11 cellular contexts compared by ENCODE assay signal in the genomic region with DNA sequence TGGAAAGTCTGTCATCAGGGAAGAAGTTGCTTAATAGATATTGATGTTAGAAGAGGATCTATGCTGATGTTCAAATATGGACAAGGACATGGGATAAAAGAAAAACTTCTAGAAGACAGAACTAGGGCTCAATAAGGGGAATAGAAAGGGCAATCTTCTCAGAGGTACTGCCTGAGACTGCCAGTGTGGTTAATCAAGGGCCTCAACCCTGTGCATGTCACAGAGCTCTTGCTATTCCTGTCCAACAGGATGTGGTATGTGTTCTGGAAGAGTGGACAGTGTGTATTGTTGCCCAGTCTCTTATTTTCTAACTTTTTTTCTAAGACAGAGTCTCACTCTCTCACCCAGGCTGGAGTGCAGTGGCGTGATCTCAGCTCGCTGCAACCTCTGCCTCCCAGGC. TPM values are rescaled to one million over a fixed set of nuclear protein-coding genes. Genes with fewer than 3 reads are reported as not detected.
DNase-seq lines count a peak whose midpoint lies in the region; ATAC-seq, FAIRE-seq and TF ChIP-seq lines count a peak whose summit lies in the region.
"Had no signal": no experiment of that assay in that cellular context is flagged by ENCODE, and none has a peak within 500 bp of the region (broad histone marks: within the 10 kb centered on the region; RNA-seq: fewer than 3 reads in every experiment).

No MANE protein-coding gene starts in this region.

- no peaks in the 10 kb centered on the region for H3K27me3 ChIP-seq in GM12878 (replicated peaks in 1 of 2; ENCODE audit: control insufficient read depth in 2 of 2, insufficient read depth in 2 of 2, low read length in 1 of 2)
- H3K27me3 ChIP-seq: ascending aorta, stomach had no signal

- H4K20me1 ChIP-seq in GM12878 (ENCODE audit: control insufficient read depth, insufficient read depth): no peaks in the 10 kb centered on the region

- H3K4me3 ChIP-seq in GM12878: no peak overlapping the region
- H3K4me3 ChIP-seq: ascending aorta, K562, stomach had no signal

- no peak for TF ChIP-seq RAD21 in GM12878 (IDR thresholded peaks at IDR 0.05; ENCODE audit: insufficient read depth, low read depth, low read length)

- H3K36me3 ChIP-seq in GM12878 (ENCODE audit: control insufficient read depth in 2 of 2, insufficient read depth in 2 of 2, low read length in 1 of 2): no peaks in the 10 kb centered on the region
- H3K36me3 ChIP-seq: ascending aorta, stomach had no signal

- no peak overlapping the region; the same call in 1 of the 2 replicates for H2AFZ ChIP-seq in GM12878 (ENCODE audit: control insufficient read depth, low read depth, low read length)

- intact Hi-C loops in GM12878 (cut with micrococcal nuclease; ENCODE audit: unreplicated experiment): loop anchor here (2.0 kb wide), 1 partner anchor 28 kb away; a partner anchor contains a TSS

- no peak for TF ChIP-seq EP300 in GM12878 (IDR thresholded peaks at IDR 0.05; ENCODE audit: borderline replicate concordance in 1 of 2, control insufficient read depth in 1 of 2, low read depth in 2 of 2, low read length in 2 of 2)

- WGBS in GM12878 (ENCODE audit: insufficient coverage, insufficient replicate concordance, low lambda C conversion rate, missing lambda C conversion rate): 37% methylated on average over 2 of the region's 2 CpGs

- peak; percentile 62 for DNase-seq in GM12878 (ENCODE audit: low read depth, low spot score)
- DNase-seq in iPS-NIHi11 (ENCODE audit: low spot score): no peak
- no peak for DNase-seq in DMS153 treated with DMSO at 0.1 percent for 48 hours (lab: John Stamatoyannopoulos, UW; ENCODE audit: unreplicated experiment)
- DNase-seq in hepatic stellate cell (ENCODE audit: low spot score): no peak
- DNase-seq: stomach had no signal

- H3K27ac ChIP-seq in GM12878 (ENCODE audit: control insufficient read depth, insufficient read depth): no peak overlapping the region
- H3K27ac ChIP-seq: ascending aorta, stomach had no signal

- BruUV-seq in GM12878 (replicated peaks; lab: Mats Ljungman, UMichigan): no TSS peak

- no peak for TF ChIP-seq CTCF in GM12878 (IDR thresholded peaks at IDR 0.05 in 2 of 3, conservative IDR thresholded peaks at IDR 0.05 in 1 of 3; ENCODE audit: control insufficient read depth in 2 of 3, extremely low read depth in 1 of 3, insufficient read depth in 1 of 3, low read depth in 3 of 3, low read length in 3 of 3)

- H3K79me2 ChIP-seq in GM12878 (ENCODE audit: control insufficient read depth, insufficient read depth, low read length): no peaks in the 10 kb centered on the region

- H3K4me2 ChIP-seq in GM12878 (ENCODE audit: control insufficient read depth, insufficient read depth): peak overlapping the region; percentile 64

- H3K9me3 ChIP-seq in GM12878 (replicated peaks; ENCODE audit: control insufficient read depth, insufficient read depth, low read length): no peaks in the 10 kb centered on the region
- H3K9me3 ChIP-seq: ascending aorta, stomach had no signal

- in situ Hi-C loops in GM12878 (cut with MboI): no loop called here

- peaks cover 12% of the 10 kb centered on the region for H3K4me1 ChIP-seq in GM12878 (ENCODE audit: control insufficient read depth, insufficient read depth, low read length)
- H3K4me1 ChIP-seq: ascending aorta had no signal

- H3K9ac ChIP-seq in GM12878 (ENCODE audit: control insufficient read depth, insufficient read depth, low read length): no peak overlapping the region; the same call in 1 of the 2 replicates

- TF ChIP-seq POLR2A in GM12878 (IDR thresholded peaks at IDR 0.05; ENCODE audit: low read depth, low read length): no peak

- POLR2A ChIA-PET in GM12878 (lab: Charles Lee): no interaction called here

- SMC1A ChIA-PET in GM12878 (lab: Charles Lee; ENCODE audit: uncharacterized antibody, unreplicated experiment): no interaction called here

- CTCF ChIA-PET in GM12878 (lab: Yijun Ruan, JAX): interaction anchor here (0.7 kb wide), 1 partner anchor 24 kb away, joined by 3 read pairs; no protein-coding TSS in a partner anchor

- ATAC-seq in GM18519 (IDR thresholded peaks at IDR 0.05; ENCODE audit: low FRiP score, unreplicated experiment) (peak; percentile 100), GM21447 (IDR thresholded peaks at IDR 0.05; ENCODE audit: unreplicated experiment) (peak; percentile 100), HG03097 (IDR thresholded peaks at IDR 0.05; ENCODE audit: low FRiP score, unreplicated experiment) (peak; percentile 99), GM12878 (peak; percentile 100), HG02571 (IDR thresholded peaks at IDR 0.05; ENCODE audit: unreplicated experiment) (no peak)
- ATAC-seq: K562 had no signal

- RAD21 ChIA-PET in GM12878 (lab: Charles Lee; ENCODE audit: unreplicated experiment): no interaction called here

- FAIRE-seq in GM12878 (lab: Jason Lieb, UNC): peak; percentile 81
- FAIRE-seq: K562 had no signal

TF ChIP-seq in GM12878, 131 proteins besides CTCF, POLR2A, EP300 and RAD21 (continues in another document):
- TF ChIP-seq, protein P1, sequence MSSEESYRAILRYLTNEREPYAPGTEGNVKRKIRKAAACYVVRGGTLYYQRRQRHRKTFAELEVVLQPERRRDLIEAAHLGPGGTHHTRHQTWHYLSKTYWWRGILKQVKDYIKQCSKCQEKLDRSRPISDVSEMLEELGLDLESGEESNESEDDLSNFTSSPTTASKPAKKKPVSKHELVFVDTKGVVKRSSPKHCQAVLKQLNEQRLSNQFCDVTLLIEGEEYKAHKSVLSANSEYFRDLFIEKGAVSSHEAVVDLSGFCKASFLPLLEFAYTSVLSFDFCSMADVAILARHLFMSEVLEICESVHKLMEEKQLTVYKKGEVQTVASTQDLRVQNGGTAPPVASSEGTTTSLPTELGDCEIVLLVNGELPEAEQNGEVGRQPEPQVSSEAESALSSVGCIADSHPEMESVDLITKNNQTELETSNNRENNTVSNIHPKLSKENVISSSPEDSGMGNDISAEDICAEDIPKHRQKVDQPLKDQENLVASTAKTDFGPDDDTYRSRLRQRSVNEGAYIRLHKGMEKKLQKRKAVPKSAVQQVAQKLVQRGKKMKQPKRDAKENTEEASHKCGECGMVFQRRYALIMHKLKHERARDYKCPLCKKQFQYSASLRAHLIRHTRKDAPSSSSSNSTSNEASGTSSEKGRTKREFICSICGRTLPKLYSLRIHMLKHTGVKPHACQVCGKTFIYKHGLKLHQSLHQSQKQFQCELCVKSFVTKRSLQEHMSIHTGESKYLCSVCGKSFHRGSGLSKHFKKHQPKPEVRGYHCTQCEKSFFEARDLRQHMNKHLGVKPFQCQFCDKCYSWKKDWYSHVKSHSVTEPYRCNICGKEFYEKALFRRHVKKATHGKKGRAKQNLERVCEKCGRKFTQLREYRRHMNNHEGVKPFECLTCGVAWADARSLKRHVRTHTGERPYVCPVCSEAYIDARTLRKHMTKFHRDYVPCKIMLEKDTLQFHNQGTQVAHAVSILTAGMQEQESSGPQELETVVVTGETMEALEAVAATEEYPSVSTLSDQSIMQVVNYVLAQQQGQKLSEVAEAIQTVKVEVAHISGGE (CRISPR knock-in tag; IDR thresholded peaks at IDR 0.05): no peak
- TF ChIP-seq PML (IDR thresholded peaks at IDR 0.05; ENCODE audit: low read length): no peak
- peak; percentile 81 for TF ChIP-seq MEF2A (IDR thresholded peaks at IDR 0.05; ENCODE audit: insufficient read depth, low read depth, low read length)
- 0 out of 2 replicates have a peak, but pooled peaks have one; percentile 33 for TF ChIP-seq NFIC (IDR thresholded peaks at IDR 0.05; ENCODE audit: low read depth, low read length)
- TF ChIP-seq RAD51 (IDR thresholded peaks at IDR 0.05): no peak
- no peak for TF ChIP-seq ATF7 (IDR thresholded peaks at IDR 0.05; ENCODE audit: low read depth)
- no peak for TF ChIP-seq YY1 (IDR thresholded peaks at IDR 0.05; ENCODE audit: low read depth, low read length)
- no peak for TF ChIP-seq ZNF24 (IDR thresholded peaks at IDR 0.05)
- no peak for TF ChIP-seq TAF1 (IDR thresholded peaks at IDR 0.05; ENCODE audit: borderline replicate concordance, low read depth, low read length)

RNA-seq across cellular contexts. Expression of a gene that starts 27.8 kb away (rescaled TPM):
- total RNA-seq in GM12878 (2013; cell fraction: nucleolus; rRNA removed): 1.6 and 1.9 TPM in 2 replicates
- total RNA-seq in GM12878 (2014; rRNA removed): 2.7 and 3.5 TPM in 2 replicates
- 3.6 and 3.7 TPM in 2 replicates for total RNA-seq in GM12878 (2014; rRNA removed; fragmentation: Illumina TruSeq; extraction: Trizol)
- 3.9 and 4.1 TPM in 2 replicates for total RNA-seq in GM12878 (2021)
- 0.64 TPM for polyA plus RNA-seq in GM12878 (2011; ENCODE audit: low read depth)
- polyA plus RNA-seq in GM12878 (2011; rRNA removed): 0.87 and 1.3 TPM in 2 replicates
- polyA plus RNA-seq in GM12878 (2011; cell fraction: cytosol; rRNA removed): 0.45 and 0.54 TPM in 2 replicates
- 0.25 and 0.30 TPM in 2 replicates for polyA plus RNA-seq in GM12878 (2011; cell fraction: nucleus; rRNA removed)
- 0.89 and 0.98 TPM in 2 replicates for polyA plus RNA-seq in GM12878 (2012)
- 3.3 and 6.6 TPM in 2 replicates for polyA plus RNA-seq in GM12878 (2014; fragmentation: Illumina TruSeq; extraction: Trizol)
- 1 to 10 TPM in 1 of 2 experiments, under 1 TPM in 1; 0.79 to 1.3 TPM for polyA plus RNA-seq in GM12878 (2014; fragmentation: Nextera tagmentation; extraction: Ambion mirVana)
- 2.3 and 2.8 TPM in 2 replicates for polyA plus RNA-seq in GM12878 (2014; rRNA removed)
- polyA plus RNA-seq in GM12878 (2016; fragmentation: Nextera tagmentation; extraction: Ambion mirVana): 1 to 10 TPM; 3.1 to 3.4 TPM
- 0.57 and 0.95 TPM in 2 replicates for polyA minus RNA-seq in GM12878 (2011; rRNA and poly(A)+ RNA removed)
- 0.13 and 0.21 TPM in 2 replicates for polyA minus RNA-seq in GM12878 (2011; cell fraction: cytosol; rRNA and poly(A)+ RNA removed)
- 0.12 and 0.19 TPM in 2 replicates for polyA minus RNA-seq in GM12878 (2011; cell fraction: nucleus; rRNA and poly(A)+ RNA removed)

RNA-seq across cellular contexts. Expression of a gene that starts 47.9 kb away (rescaled TPM):
- 86.8 and 98.4 TPM in 2 replicates for total RNA-seq in GM12878 (2013; cell fraction: nucleolus; rRNA removed)
- total RNA-seq in GM12878 (2014; rRNA removed) (31.5 and 45.0 TPM in 2 replicates), GM12878 (2014; rRNA removed; fragmentation: Illumina TruSeq; extraction: Trizol) (40.1 and 40.8 TPM in 2 replicates), GM12878 (2021) (30.8 and 35.3 TPM in 2 replicates)
- 12.8 TPM for polyA plus RNA-seq in GM12878 (2011; ENCODE audit: low read depth)
- polyA plus RNA-seq in GM12878 (2011; rRNA removed) (75.4 and 93.1 TPM in 2 replicates), GM12878 (2014; fragmentation: Illumina TruSeq; extraction: Trizol) (20.0 and 24.9 TPM in 2 replicates), GM12878 (2014; fragmentation: Nextera tagmentation; extraction: Ambion mirVana) (10 to 100 TPM; 13.0 to 17.2 TPM), GM12878 (2014; rRNA removed) (20.7 and 29.6 TPM in 2 replicates), GM12878 (2016; fragmentation: Nextera tagmentation; extraction: Ambion mirVana) (10 to 100 TPM; 15.4 to 17.4 TPM)
- 39.9 and 48.4 TPM in 2 replicates for polyA plus RNA-seq in GM12878 (2011; cell fraction: cytosol; rRNA removed)
- polyA plus RNA-seq in GM12878 (2011; cell fraction: nucleus; rRNA removed): 52.2 and 62.8 TPM in 2 replicates
- polyA plus RNA-seq in GM12878 (2012): 8.6 and 14.6 TPM in 2 replicates
- polyA minus RNA-seq in GM12878 (2011; rRNA and poly(A)+ RNA removed): 63.3 and 141 TPM in 2 replicates
- 14.8 and 19.5 TPM in 2 replicates for polyA minus RNA-seq in GM12878 (2011; cell fraction: cytosol; rRNA and poly(A)+ RNA removed)
- 26.7 and 46.2 TPM in 2 replicates for polyA minus RNA-seq in GM12878 (2011; cell fraction: nucleus; rRNA and poly(A)+ RNA removed)
